Comparison of ENCODE assay signal across 13 cellular contexts in genomic region chr16:27246439-27246838, GRCh38. TPM values are rescaled to one million over a fixed set of nuclear protein-coding genes. Genes with fewer than 3 reads are reported as not detected.
DNase-seq lines count a peak whose midpoint lies in the region; ATAC-seq and TF ChIP-seq lines count a peak whose summit lies in the region.
"Had no signal": no experiment of that assay in that cellular context is flagged by ENCODE, and none has a peak within 500 bp of the region (broad histone marks: within the 10 kb centered on the region; RNA-seq: fewer than 3 reads in every experiment).

No MANE protein-coding gene starts in this region.

- TF ChIP-seq POLR2A in esophagus muscularis mucosa (IDR thresholded peaks at IDR 0.05; ENCODE audit: low read depth) = no peak

- H3K9me3 ChIP-seq in CD8-positive, alpha-beta T cell (ENCODE audit: low read length) = no peaks in the 10 kb centered on the region
- no peaks in the 10 kb centered on the region for H3K9me3 ChIP-seq in esophagus muscularis mucosa
- H3K9me3 ChIP-seq: pancreas had no signal

- H3K4me1 Mint-ChIP-seq in CD8-positive, alpha-beta T cell (ENCODE audit: low read depth) = peaks cover 54% of the 10 kb centered on the region
- H3K4me1 Mint-ChIP-seq in T-cell = peaks cover 50 to 76% (median 68%) of the 10 kb centered on the region in 3 donors
- H3K4me1 Mint-ChIP-seq in stimulated activated effector memory CD8-positive, alpha-beta T cell treated with anti-CD3 and anti-CD28 coated beads, Interleukin-12 subunit alpha, Interleukin-12 subunit beta, amount 100 ng/mL, for 72 hours = peaks cover 67% of the 10 kb centered on the region
- H3K4me1 Mint-ChIP-seq in WTC11 = peaks cover 20% of the 10 kb centered on the region

- no peak overlapping the region for H3K27ac ChIP-seq in CD8-positive, alpha-beta T cell (ENCODE audit: low read depth, low read length)
- H3K27ac ChIP-seq in esophagus muscularis mucosa (replicated peaks in 1 of 4) = peak overlapping the region; percentile 80 to 89 (median 84)
- H3K27ac ChIP-seq: epithelial cell of prostate had no signal

- H3K4me3 ChIP-seq in CD8-positive, alpha-beta T cell (ENCODE audit: low read depth, low read length) = no peak overlapping the region
- no peak overlapping the region for H3K4me3 ChIP-seq in esophagus muscularis mucosa
- H3K4me3 ChIP-seq: pancreas had no signal

- 71% methylated on average over 4 of the region's 4 CpGs for WGBS in esophagus muscularis mucosa

- no peak for DNase-seq in CD8-positive, alpha-beta T cell
- DNase-seq in T-cell (no peak), esophagus muscularis mucosa (ENCODE audit: extremely low spot score) (peak; percentile 53), WTC11 (ENCODE audit: low spot score) (no peak), NCI-H2227 treated with DMSO at 0.1 percent for 48 hours (lab: John Stamatoyannopoulos, UW) (no peak)
- no peak for DNase-seq in stimulated activated effector memory CD8-positive, alpha-beta T cell treated with anti-CD3 and anti-CD28 coated beads, Interleukin-12 subunit alpha, Interleukin-12 subunit beta, amount 100 ng/mL, for 72 hours (ENCODE audit: low spot score in 2 of 2)
- DNase-seq in stimulated activated CD4-positive, alpha-beta T cell treated with anti-CD3 and anti-CD28 coated beads, Interleukin-15, amount 100 ng/mL, for 24 hours = no peak
- DNase-seq: caudate nucleus; COR-L47; NCI-H510A treated with DMSO at 0.1 percent for 48 hours; pancreas; stimulated activated naive B cell treated with anti-CD40 and anti-IgM and Interleukin-4, amounts not matched to agents 10 μg/mL and 1 μg/mL and 100 μg/mL, for 72 hours had no signal

- TF ChIP-seq EP300 in esophagus muscularis mucosa (IDR thresholded peaks at IDR 0.05) = no peak

- H3K27me3 Mint-ChIP-seq in CD8-positive, alpha-beta T cell (ENCODE audit: low read depth) = no peaks in the 10 kb centered on the region
- H3K27me3 Mint-ChIP-seq in T-cell = no peaks in the 10 kb centered on the region
- no peaks in the 10 kb centered on the region for H3K27me3 Mint-ChIP-seq in WTC11 (ENCODE audit: low read depth)
- H3K27me3 Mint-ChIP-seq: stimulated activated naive B cell treated with anti-CD40 and anti-IgM and Interleukin-4, amounts not matched to agents 10 μg/mL and 1 μg/mL and 100 μg/mL, for 72 hours had no signal

- no peak for TF ChIP-seq CTCF in CD8-positive, alpha-beta T cell (IDR thresholded peaks at IDR 0.05)
- TF ChIP-seq CTCF in esophagus muscularis mucosa (IDR thresholded peaks at IDR 0.05) (no peak), WTC11 (IDR thresholded peaks at IDR 0.05) (no peak)

- H3K27me3 ChIP-seq in CD8-positive, alpha-beta T cell (ENCODE audit: insufficient read depth, low read length) = no peaks in the 10 kb centered on the region
- no peaks in the 10 kb centered on the region for H3K27me3 ChIP-seq in esophagus muscularis mucosa
- H3K27me3 ChIP-seq: pancreas had no signal

- H3K27ac Mint-ChIP-seq in CD8-positive, alpha-beta T cell = peak overlapping the region; percentile 10
- H3K27ac Mint-ChIP-seq in T-cell (peak overlapping the region; percentile 64 to 81), WTC11 (no peak overlapping the region)
- peak overlapping the region; percentile 67 for H3K27ac Mint-ChIP-seq in stimulated activated effector memory CD8-positive, alpha-beta T cell treated with anti-CD3 and anti-CD28 coated beads, Interleukin-12 subunit alpha, Interleukin-12 subunit beta, amount 100 ng/mL, for 72 hours

- POLR2A ChIA-PET in CD8-positive, alpha-beta T cell (lab: Charles Lee) = no interaction called here
- POLR2A ChIA-PET in T-cell (lab: Charles Lee) (interaction anchor here in 1 of 2 donors (0.6 kb wide), 1 partner anchor 50 kb away, joined by 3 read pairs; no protein-coding TSS in a partner anchor), WTC11 (lab: Charles Lee) (no interaction called here)

- intact Hi-C loops in CD8-positive, alpha-beta T cell (cut with DNase I, micrococcal nuclease) = no loop called here
- intact Hi-C loops in esophagus muscularis mucosa (cut with DNase I) = loop anchor here (5.0 kb wide), 1 partner anchor 81 kb away; no protein-coding TSS in a partner anchor

- CTCF ChIA-PET in CD8-positive, alpha-beta T cell (lab: Charles Lee) = interaction anchor here (5.3 kb wide), 1 partner anchor 11 kb away, joined by 23 read pairs; no protein-coding TSS in a partner anchor
- CTCF ChIA-PET in T-cell (lab: Charles Lee) (no interaction called here), WTC11 (lab: Charles Lee) (no interaction called here)

- H3K9me3 Mint-ChIP-seq in CD8-positive, alpha-beta T cell = no peaks in the 10 kb centered on the region
- H3K9me3 Mint-ChIP-seq in T-cell (no peaks in the 10 kb centered on the region), WTC11 (no peaks in the 10 kb centered on the region)
- H3K9me3 Mint-ChIP-seq in stimulated activated effector memory CD8-positive, alpha-beta T cell treated with anti-CD3 and anti-CD28 coated beads, Interleukin-12 subunit alpha, Interleukin-12 subunit beta, amount 100 ng/mL, for 72 hours = no peaks in the 10 kb centered on the region

- H3K4me1 ChIP-seq in CD8-positive, alpha-beta T cell (ENCODE audit: insufficient read depth, low read length) = peaks cover 18% of the 10 kb centered on the region
- peaks cover 46 to 62% (median 59%) of the 10 kb centered on the region in 4 donors for H3K4me1 ChIP-seq in esophagus muscularis mucosa

- ATAC-seq in CD8-positive, alpha-beta T cell = no peak
- ATAC-seq in T-cell (replicated peaks in 1 of 4) (no peak), WTC11 (no peak)
- no peak for ATAC-seq in stimulated activated effector memory CD8-positive, alpha-beta T cell treated with anti-CD3 and anti-CD28 coated beads, Interleukin-12 subunit alpha, Interleukin-12 subunit beta, amount 100 ng/mL, for 72 hours

- H3K36me3 ChIP-seq in CD8-positive, alpha-beta T cell (ENCODE audit: insufficient read depth, low read length) = no peaks in the 10 kb centered on the region
- peaks cover 0 to 1% (median 0%) of the 10 kb centered on the region in 4 donors for H3K36me3 ChIP-seq in esophagus muscularis mucosa
- H3K36me3 ChIP-seq: pancreas had no signal

- H3K36me3 Mint-ChIP-seq in CD8-positive, alpha-beta T cell = peaks cover 39% of the 10 kb centered on the region
- H3K36me3 Mint-ChIP-seq in T-cell (peaks cover 39% of the 10 kb centered on the region), WTC11 (no peaks in the 10 kb centered on the region)
- H3K36me3 Mint-ChIP-seq in stimulated activated effector memory CD8-positive, alpha-beta T cell treated with anti-CD3 and anti-CD28 coated beads, Interleukin-12 subunit alpha, Interleukin-12 subunit beta, amount 100 ng/mL, for 72 hours = peaks cover 6% of the 10 kb centered on the region

- no peak overlapping the region for H3K4me3 Mint-ChIP-seq in CD8-positive, alpha-beta T cell
- no peak overlapping the region for H3K4me3 Mint-ChIP-seq in T-cell
- peak overlapping the region; percentile 43 for H3K4me3 Mint-ChIP-seq in stimulated activated effector memory CD8-positive, alpha-beta T cell treated with anti-CD3 and anti-CD28 coated beads, Interleukin-12 subunit alpha, Interleukin-12 subunit beta, amount 100 ng/mL, for 72 hours
- no peak overlapping the region for H3K4me3 Mint-ChIP-seq in WTC11
- H3K4me3 Mint-ChIP-seq: stimulated activated naive B cell treated with anti-CD40 and anti-IgM and Interleukin-4, amounts not matched to agents 10 μg/mL and 1 μg/mL and 100 μg/mL, for 72 hours had no signal

TF ChIP-seq in WTC11, 78 proteins besides CTCF, POLR2A, EP300 and RAD21:
- TF ChIP-seq ZNF512 (CRISPR knock-in tag; IDR thresholded peaks at IDR 0.05; ENCODE audit: borderline replicate concordance) (no peak), GRHL2 (CRISPR knock-in tag; IDR thresholded peaks at IDR 0.05; ENCODE audit: insufficient replicate concordance, severe bottlenecking) (no peak)
TF ChIP-seq in WTC11: peak in this region for 0.

RNA-seq across cellular contexts. Expression of gene NSMCE1, which starts 22.1 kb away (rescaled TPM):
- 10 to 100 TPM; 29.6 to 30.1 TPM for total RNA-seq in CD8-positive, alpha-beta T cell
- 10 to 100 TPM; 53.5 to 83.2 (median 73.9) TPM for total RNA-seq in T-cell
- 10 to 100 TPM; 49.7 to 68.8 (median 64.0) TPM for total RNA-seq in esophagus muscularis mucosa
- total RNA-seq in WTC11 (2021) = 29.4 to 44.8 TPM (median 43.8 TPM) in 3 replicates

RNA-seq across cellular contexts. Expression of gene KDM8, which starts 43.1 kb away (rescaled TPM):
- 10 to 100 TPM; 17.6 to 22.6 TPM for total RNA-seq in CD8-positive, alpha-beta T cell
- 10 to 100 TPM; 13.4 to 25.6 (median 23.5) TPM for total RNA-seq in T-cell
- 1 to 10 TPM; 2.5 to 7.1 (median 3.7) TPM for total RNA-seq in esophagus muscularis mucosa
- 10.9 to 16.5 TPM (median 11.7 TPM) in 3 replicates for total RNA-seq in WTC11 (2021)
